Comparison of ENCODE assay signal across 16 cellular contexts in genomic region chr5:57749396-57749795, GRCh38.
"Had no signal": no experiment of that assay in that cellular context is flagged by ENCODE, and none has a peak within 500 bp of the region (broad histone marks: within the 10 kb centered on the region; RNA-seq: fewer than 3 reads in every experiment).

No MANE protein-coding gene starts in this region.

- DNase-seq: activated CD4-positive, alpha-beta T cell treated with anti-CD3 and anti-CD28 coated beads, Interleukin-2, amount 50 U/mL, for 1 hour; activated CD8-positive, alpha-beta memory T cell treated with anti-CD3 and anti-CD28 coated beads, Interleukin-2, amount 50 U/mL, for 4 hours; activated naive CD4-positive, alpha-beta T cell treated with anti-CD3 and anti-CD28 coated beads for 36 hours; activated T-cell treated with anti-CD3 and anti-CD28 coated beads, Interleukin-2, amount 50 U/mL, for 4 hours; cerebellar nuclear complex; cortex of kidney; nucleus accumbens; posterior cingulate gyrus; sigmoid colon; spleen; stimulated activated naive B cell treated with anti-CD40 and anti-IgM and Interleukin-4, amounts not matched to agents 10 μg/mL and 1 μg/mL and 100 μg/mL, for 72 hours; T-helper 1 cell; T-helper 9 cell; tibial artery had no signal

- H3K4me3 ChIP-seq: ascending aorta, lung, sigmoid colon, spleen, tibial artery had no signal

- ATAC-seq: activated T-cell treated with anti-CD3 and anti-CD28 coated beads, Interleukin-2, amount 50 U/mL, for 4 hours; stimulated activated naive B cell treated with anti-CD40 and anti-IgM and Interleukin-4, amounts not matched to agents 10 μg/mL and 1 μg/mL and 100 μg/mL, for 72 hours had no signal

- H3K9me3 ChIP-seq: ascending aorta, sigmoid colon, spleen, tibial artery had no signal

- H3K36me3 ChIP-seq: ascending aorta, sigmoid colon, spleen, tibial artery had no signal

- H3K4me1 ChIP-seq: ascending aorta, sigmoid colon, spleen had no signal

- H3K27ac ChIP-seq: ascending aorta, sigmoid colon, spleen, tibial artery had no signal

- H3K27me3 ChIP-seq: ascending aorta, sigmoid colon, spleen, tibial artery had no signal
